ENCODE assay signal across 1 cellular context in genomic region chr7:151124205-151124880, GRCh38.
TF ChIP-seq lines count a peak whose summit lies in the region.

No MANE protein-coding gene starts in this region.

TF ChIP-seq in K562, 482 proteins besides CTCF, POLR2A, EP300 and RAD21:
- TF ChIP-seq BRD9 (IDR thresholded peaks at IDR 0.05; ENCODE audit: low read depth, partially characterized antibody) (peak; percentile 5), RHOXF2B (CRISPR knock-in tag; conservative IDR thresholded peaks at IDR 0.05) (no peak), FOXP1 (CRISPR knock-in tag; IDR thresholded peaks at IDR 0.05) (0 out of 2 replicates have a peak, but pooled peaks have one; percentile 9), ASH1L (IDR thresholded peaks at IDR 0.05; ENCODE audit: borderline replicate concordance, low read depth, partially characterized antibody) (no peak), CTBP1 (IDR thresholded peaks at IDR 0.05; ENCODE audit: borderline replicate concordance) (0 out of 2 replicates have a peak, but pooled peaks have one; percentile 2), LEF1 (IDR thresholded peaks at IDR 0.05) (0 out of 2 replicates have a peak, but pooled peaks have one; percentile 22), NEUROD1 (IDR thresholded peaks at IDR 0.05; ENCODE audit: borderline replicate concordance, low read depth, low read length, partially characterized antibody) (no peak), PREB (CRISPR knock-in tag; IDR thresholded peaks at IDR 0.05) (0 out of 2 replicates have a peak, but pooled peaks have one; percentile 17), KAT2B (IDR thresholded peaks at IDR 0.05; ENCODE audit: low read depth, low read length) (peak; percentile 7), ZNF511 (CRISPR knock-in tag; IDR thresholded peaks at IDR 0.05) (peak; percentile 9; the same call in 1 of the 2 replicates), GABPB1 (CRISPR knock-in tag; IDR thresholded peaks at IDR 0.05) (0 out of 2 replicates have a peak, but pooled peaks have one; percentile 4), KAT8 (IDR thresholded peaks at IDR 0.05; ENCODE audit: low read depth) (no peak), TCF7 (IDR thresholded peaks at IDR 0.05; ENCODE audit: borderline replicate concordance) (0 out of 2 replicates have a peak, but pooled peaks have one; percentile 63), CBFA2T2 (conservative IDR thresholded peaks at IDR 0.05) (no peak), MED1 (CRISPR knock-in tag; IDR thresholded peaks at IDR 0.05; ENCODE audit: borderline replicate concordance) (0 out of 2 replicates have a peak, but pooled peaks have one; percentile 53), OTX1 (CRISPR knock-in tag; IDR thresholded peaks at IDR 0.05) (0 out of 2 replicates have a peak, but pooled peaks have one; percentile 3), ATF6 (CRISPR knock-in tag; IDR thresholded peaks at IDR 0.05) (0 out of 2 replicates have a peak, but pooled peaks have one; percentile 9), MYC (IDR thresholded peaks at IDR 0.05; ENCODE audit: low read depth, low read length) (no peak), MYC (CRISPR knock-in tag; IDR thresholded peaks at IDR 0.05; ENCODE audit: borderline replicate concordance, low read depth) (peak; percentile 52; the same call in 1 of the 2 replicates), ZNF408 (CRISPR knock-in tag; IDR thresholded peaks at IDR 0.05; ENCODE audit: low read depth) (no peak), MCM2 (IDR thresholded peaks at IDR 0.05; ENCODE audit: low read depth) (no peak)
- TF ChIP-seq, protein P1, sequence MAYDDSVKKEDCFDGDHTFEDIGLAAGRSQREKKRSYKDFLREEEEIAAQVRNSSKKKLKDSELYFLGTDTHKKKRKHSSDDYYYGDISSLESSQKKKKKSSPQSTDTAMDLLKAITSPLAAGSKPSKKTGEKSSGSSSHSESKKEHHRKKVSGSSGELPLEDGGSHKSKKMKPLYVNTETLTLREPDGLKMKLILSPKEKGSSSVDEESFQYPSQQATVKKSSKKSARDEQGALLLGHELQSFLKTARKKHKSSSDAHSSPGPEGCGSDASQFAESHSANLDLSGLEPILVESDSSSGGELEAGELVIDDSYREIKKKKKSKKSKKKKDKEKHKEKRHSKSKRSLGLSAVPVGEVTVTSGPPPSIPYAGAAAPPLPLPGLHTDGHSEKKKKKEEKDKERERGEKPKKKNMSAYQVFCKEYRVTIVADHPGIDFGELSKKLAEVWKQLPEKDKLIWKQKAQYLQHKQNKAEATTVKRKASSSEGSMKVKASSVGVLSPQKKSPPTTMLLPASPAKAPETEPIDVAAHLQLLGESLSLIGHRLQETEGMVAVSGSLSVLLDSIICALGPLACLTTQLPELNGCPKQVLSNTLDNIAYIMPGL (CRISPR knock-in tag; IDR thresholded peaks at IDR 0.05): 0 out of 2 replicates have a peak, but pooled peaks have one; percentile 55
- TF ChIP-seq, protein P2, sequence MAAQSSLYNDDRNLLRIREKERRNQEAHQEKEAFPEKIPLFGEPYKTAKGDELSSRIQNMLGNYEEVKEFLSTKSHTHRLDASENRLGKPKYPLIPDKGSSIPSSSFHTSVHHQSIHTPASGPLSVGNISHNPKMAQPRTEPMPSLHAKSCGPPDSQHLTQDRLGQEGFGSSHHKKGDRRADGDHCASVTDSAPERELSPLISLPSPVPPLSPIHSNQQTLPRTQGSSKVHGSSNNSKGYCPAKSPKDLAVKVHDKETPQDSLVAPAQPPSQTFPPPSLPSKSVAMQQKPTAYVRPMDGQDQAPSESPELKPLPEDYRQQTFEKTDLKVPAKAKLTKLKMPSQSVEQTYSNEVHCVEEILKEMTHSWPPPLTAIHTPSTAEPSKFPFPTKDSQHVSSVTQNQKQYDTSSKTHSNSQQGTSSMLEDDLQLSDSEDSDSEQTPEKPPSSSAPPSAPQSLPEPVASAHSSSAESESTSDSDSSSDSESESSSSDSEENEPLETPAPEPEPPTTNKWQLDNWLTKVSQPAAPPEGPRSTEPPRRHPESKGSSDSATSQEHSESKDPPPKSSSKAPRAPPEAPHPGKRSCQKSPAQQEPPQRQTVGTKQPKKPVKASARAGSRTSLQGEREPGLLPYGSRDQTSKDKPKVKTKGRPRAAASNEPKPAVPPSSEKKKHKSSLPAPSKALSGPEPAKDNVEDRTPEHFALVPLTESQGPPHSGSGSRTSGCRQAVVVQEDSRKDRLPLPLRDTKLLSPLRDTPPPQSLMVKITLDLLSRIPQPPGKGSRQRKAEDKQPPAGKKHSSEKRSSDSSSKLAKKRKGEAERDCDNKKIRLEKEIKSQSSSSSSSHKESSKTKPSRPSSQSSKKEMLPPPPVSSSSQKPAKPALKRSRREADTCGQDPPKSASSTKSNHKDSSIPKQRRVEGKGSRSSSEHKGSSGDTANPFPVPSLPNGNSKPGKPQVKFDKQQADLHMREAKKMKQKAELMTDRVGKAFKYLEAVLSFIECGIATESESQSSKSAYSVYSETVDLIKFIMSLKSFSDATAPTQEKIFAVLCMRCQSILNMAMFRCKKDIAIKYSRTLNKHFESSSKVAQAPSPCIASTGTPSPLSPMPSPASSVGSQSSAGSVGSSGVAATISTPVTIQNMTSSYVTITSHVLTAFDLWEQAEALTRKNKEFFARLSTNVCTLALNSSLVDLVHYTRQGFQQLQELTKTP (IDR thresholded peaks at IDR 0.05; ENCODE audit: low read depth in 1 of 2, partially characterized antibody in 2 of 2): peak in 1 of 2 experiments; percentile 33
- TF ChIP-seq, protein P3, sequence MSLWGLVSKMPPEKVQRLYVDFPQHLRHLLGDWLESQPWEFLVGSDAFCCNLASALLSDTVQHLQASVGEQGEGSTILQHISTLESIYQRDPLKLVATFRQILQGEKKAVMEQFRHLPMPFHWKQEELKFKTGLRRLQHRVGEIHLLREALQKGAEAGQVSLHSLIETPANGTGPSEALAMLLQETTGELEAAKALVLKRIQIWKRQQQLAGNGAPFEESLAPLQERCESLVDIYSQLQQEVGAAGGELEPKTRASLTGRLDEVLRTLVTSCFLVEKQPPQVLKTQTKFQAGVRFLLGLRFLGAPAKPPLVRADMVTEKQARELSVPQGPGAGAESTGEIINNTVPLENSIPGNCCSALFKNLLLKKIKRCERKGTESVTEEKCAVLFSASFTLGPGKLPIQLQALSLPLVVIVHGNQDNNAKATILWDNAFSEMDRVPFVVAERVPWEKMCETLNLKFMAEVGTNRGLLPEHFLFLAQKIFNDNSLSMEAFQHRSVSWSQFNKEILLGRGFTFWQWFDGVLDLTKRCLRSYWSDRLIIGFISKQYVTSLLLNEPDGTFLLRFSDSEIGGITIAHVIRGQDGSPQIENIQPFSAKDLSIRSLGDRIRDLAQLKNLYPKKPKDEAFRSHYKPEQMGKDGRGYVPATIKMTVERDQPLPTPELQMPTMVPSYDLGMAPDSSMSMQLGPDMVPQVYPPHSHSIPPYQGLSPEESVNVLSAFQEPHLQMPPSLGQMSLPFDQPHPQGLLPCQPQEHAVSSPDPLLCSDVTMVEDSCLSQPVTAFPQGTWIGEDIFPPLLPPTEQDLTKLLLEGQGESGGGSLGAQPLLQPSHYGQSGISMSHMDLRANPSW (CRISPR knock-in tag; IDR thresholded peaks at IDR 0.05): 0 out of 2 replicates have a peak, but pooled peaks have one; percentile 2
- TF ChIP-seq, protein P4, sequence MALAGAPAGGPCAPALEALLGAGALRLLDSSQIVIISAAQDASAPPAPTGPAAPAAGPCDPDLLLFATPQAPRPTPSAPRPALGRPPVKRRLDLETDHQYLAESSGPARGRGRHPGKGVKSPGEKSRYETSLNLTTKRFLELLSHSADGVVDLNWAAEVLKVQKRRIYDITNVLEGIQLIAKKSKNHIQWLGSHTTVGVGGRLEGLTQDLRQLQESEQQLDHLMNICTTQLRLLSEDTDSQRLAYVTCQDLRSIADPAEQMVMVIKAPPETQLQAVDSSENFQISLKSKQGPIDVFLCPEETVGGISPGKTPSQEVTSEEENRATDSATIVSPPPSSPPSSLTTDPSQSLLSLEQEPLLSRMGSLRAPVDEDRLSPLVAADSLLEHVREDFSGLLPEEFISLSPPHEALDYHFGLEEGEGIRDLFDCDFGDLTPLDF (CRISPR knock-in tag; IDR thresholded peaks at IDR 0.05): 0 out of 2 replicates have a peak, but pooled peaks have one; percentile 31
